ENCODE assay signal across 10 cellular contexts in the genomic region with DNA sequence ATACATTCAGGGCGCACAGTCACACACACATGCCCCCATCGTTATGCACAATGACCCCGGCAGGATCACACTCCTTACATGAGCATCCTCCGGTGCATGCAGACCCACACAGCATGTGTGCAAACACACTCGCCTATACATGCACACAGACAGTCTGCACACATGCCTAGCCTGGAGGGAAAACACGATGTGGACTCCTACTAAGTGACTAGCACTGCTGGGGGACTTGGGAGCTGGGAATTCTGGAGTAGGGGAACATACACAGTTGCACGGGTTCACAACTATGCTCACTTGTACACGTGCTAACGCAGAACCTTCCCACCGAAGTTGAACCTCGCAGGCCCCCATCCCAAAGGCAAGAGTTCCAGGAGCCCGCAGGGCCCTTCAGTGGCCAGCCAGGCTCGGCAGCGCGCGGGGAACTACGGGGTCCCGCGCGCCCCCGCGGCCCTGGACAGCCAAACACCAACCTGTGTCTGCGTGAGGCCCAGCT. TPM values are rescaled to one million over a fixed set of nuclear protein-coding genes. Genes with fewer than 3 reads are reported as not detected.
DNase-seq lines count a peak whose midpoint lies in the region; ATAC-seq and TF ChIP-seq lines count a peak whose summit lies in the region.
"Had no signal": no experiment of that assay in that cellular context is flagged by ENCODE, and none has a peak within 500 bp of the region (broad histone marks: within the 10 kb centered on the region; RNA-seq: fewer than 3 reads in every experiment).

No MANE protein-coding gene starts in this region.

- peak overlapping the region; percentile 68 for H2AFZ ChIP-seq in osteoblast (ENCODE audit: low read length)

- peaks cover 21% of the 10 kb centered on the region for H3K79me2 ChIP-seq in osteoblast (ENCODE audit: insufficient read depth, low read length)

- ATAC-seq in HG02938 (IDR thresholded peaks at IDR 0.05; ENCODE audit: unreplicated experiment): no peak
- ATAC-seq in HG02610 (IDR thresholded peaks at IDR 0.05; ENCODE audit: unreplicated experiment): no peak
- ATAC-seq: sciatic nerve had no signal

- peaks cover 52 to 73% (median 62%) of the 10 kb centered on the region in 10 experiments for H3K4me1 ChIP-seq in BLaER1 treated with 17β-estradiol and CSF1 and Interleukin-3, amounts not matched to agents 10 nM and 100 nM
- H3K4me1 ChIP-seq in esophagus squamous epithelium (peaks cover 37 to 57% (median 39%) of the 10 kb centered on the region in 3 donors), osteoblast (ENCODE audit: insufficient read depth, low read length) (peaks cover 37% of the 10 kb centered on the region), thyroid gland (peaks cover 30 to 53% of the 10 kb centered on the region in 2 donors)

- H4K20me1 ChIP-seq in BLaER1 treated with 17β-estradiol and CSF1 and Interleukin-3, amounts not matched to agents 10 nM and 100 nM: peaks cover 0 to 47% (median 29%) of the 10 kb centered on the region in 11 experiments; a peak in 15 of 22 replicates
- H4K20me1 ChIP-seq in osteoblast (ENCODE audit: insufficient read depth, low read length): peaks cover 12% of the 10 kb centered on the region

- WGBS in esophagus squamous epithelium, 2 donors: 36 to 46% methylated on average over 5 to 8 of the region's 23 CpGs
- 24 to 27% methylated on average over 10 to 20 of the region's 23 CpGs for WGBS in thyroid gland, 2 donors

- H3K36me3 ChIP-seq in BLaER1 treated with 17β-estradiol and CSF1 and Interleukin-3, amounts not matched to agents 10 nM and 100 nM: no peaks in the 10 kb centered on the region
- H3K36me3 ChIP-seq in esophagus squamous epithelium (no peaks in the 10 kb centered on the region), osteoblast (ENCODE audit: insufficient read depth, low read length) (peaks cover 6% of the 10 kb centered on the region), thyroid gland (no peaks in the 10 kb centered on the region)

- DNase-seq in NCI-H69 (lab: John Stamatoyannopoulos, UW): peak; percentile 65
- no peak for DNase-seq in esophagus squamous epithelium (lab: John Stamatoyannopoulos, UW)
- DNase-seq in osteoblast (ENCODE audit: insufficient read length, low spot score, missing footprints): peak; percentile 64
- no peak for DNase-seq in thyroid gland
- no peak for DNase-seq in NCI-H2107 treated with DMSO at 0.1 percent for 48 hours (lab: John Stamatoyannopoulos, UW; ENCODE audit: unreplicated experiment)
- DNase-seq: MV-4-11 had no signal

- intact Hi-C loops in esophagus squamous epithelium (cut with DNase I): loop anchor here (10.0 kb wide), 1 partner anchor 418 kb away; a partner anchor contains a TSS
- intact Hi-C loops in thyroid gland (cut with DNase I): loop anchor here (10.0 kb wide), 1 partner anchor 298 kb away; no protein-coding TSS in a partner anchor

- peak overlapping the region; percentile 82 to 98 (median 89) for H3K4me2 ChIP-seq in BLaER1 treated with 17β-estradiol and CSF1 and Interleukin-3, amounts not matched to agents 10 nM and 100 nM
- peak overlapping the region; percentile 92 for H3K4me2 ChIP-seq in osteoblast (ENCODE audit: insufficient read depth, low read length)

- peaks cover 70 to 98% (median 87%) of the 10 kb centered on the region in 11 experiments for H3K27me3 ChIP-seq in BLaER1 treated with 17β-estradiol and CSF1 and Interleukin-3, amounts not matched to agents 10 nM and 100 nM
- peaks cover 0 to 98% (median 9%) of the 10 kb centered on the region in 4 donors for H3K27me3 ChIP-seq in esophagus squamous epithelium
- H3K27me3 ChIP-seq in osteoblast (ENCODE audit: insufficient read depth, low read length): peaks cover 3% of the 10 kb centered on the region
- no peaks in the 10 kb centered on the region for H3K27me3 ChIP-seq in thyroid gland

- peak overlapping the region in 6 of 11 experiments; percentile 47 to 62 (median 54); a peak in 8 of 22 replicates for H3K9ac ChIP-seq in BLaER1 treated with 17β-estradiol and CSF1 and Interleukin-3, amounts not matched to agents 10 nM and 100 nM

- TF ChIP-seq POLR2A in esophagus squamous epithelium (IDR thresholded peaks at IDR 0.05): no peak
- no peak for TF ChIP-seq POLR2A in thyroid gland (IDR thresholded peaks at IDR 0.05)

- TF ChIP-seq CTCF in esophagus squamous epithelium (IDR thresholded peaks at IDR 0.05) (no peak), osteoblast (IDR thresholded peaks at IDR 0.05; ENCODE audit: extremely low read depth, low read depth, low read length) (no peak), thyroid gland (IDR thresholded peaks at IDR 0.05) (no peak)

- no peak overlapping the region for H3K27ac ChIP-seq in BLaER1 treated with 17β-estradiol and CSF1 and Interleukin-3, amounts not matched to agents 10 nM and 100 nM
- H3K27ac ChIP-seq in esophagus squamous epithelium: peak overlapping the region in 1 of 4 donors; percentile 16
- H3K27ac ChIP-seq in osteoblast (ENCODE audit: low read depth, low read length): no peak overlapping the region
- peak overlapping the region in 1 of 3 donors; percentile 20 for H3K27ac ChIP-seq in thyroid gland

- H3K4me3 ChIP-seq in BLaER1 treated with 17β-estradiol and CSF1 and Interleukin-3, amounts not matched to agents 10 nM and 100 nM: peak overlapping the region; percentile 48 to 71 (median 57)
- peak overlapping the region; percentile 33 to 79 (median 52) for H3K4me3 ChIP-seq in esophagus squamous epithelium
- peak overlapping the region; percentile 86 for H3K4me3 ChIP-seq in osteoblast (ENCODE audit: insufficient read depth, low read length)
- H3K4me3 ChIP-seq in thyroid gland (replicated peaks in 1 of 3): peak overlapping the region in 1 of 3 donors; percentile 46

- no peaks in the 10 kb centered on the region for H3K9me3 ChIP-seq in BLaER1 treated with 17β-estradiol and CSF1 and Interleukin-3, amounts not matched to agents 10 nM and 100 nM (replicated peaks in 1 of 11)
- H3K9me3 ChIP-seq in esophagus squamous epithelium (no peaks in the 10 kb centered on the region), osteoblast (ENCODE audit: low read depth, low read length) (no peaks in the 10 kb centered on the region), thyroid gland (no peaks in the 10 kb centered on the region)

RNA-seq across cellular contexts. Expression of a gene that starts 2.0 kb away (rescaled TPM):
- total RNA-seq in esophagus squamous epithelium (1 to 10 TPM in 3 of 4 donors, under 1 TPM in 1; 0.76 to 2.0 (median 1.4) TPM), osteoblast (0.59 and 1.1 TPM in 2 replicates), thyroid gland (1 to 10 TPM; 1.8 to 2.4 (median 2.1) TPM)

RNA-seq across cellular contexts. Expression of a gene that starts 24.0 kb away (rescaled TPM):
- total RNA-seq in esophagus squamous epithelium: under 1 TPM in 2 of 4 donors, not detected in 2; 0.13 to 0.67 TPM
- under 0.01 TPM in 1 of 2 replicates, not detected in the other for total RNA-seq in osteoblast
- total RNA-seq in thyroid gland: 1 to 10 TPM in 1 of 4 donors, under 1 TPM in 1, not detected in 2; 0.56 to 1.2 TPM
- total RNA-seq: sciatic nerve had no signal

Comparison
In these comparisons a context has a peak if more than half of its experiments do, and no peak if none do; other contexts are left out.
1. DNase-seq: peak in NCI-H69 (single experiment) and osteoblast (single experiment); none in esophagus squamous epithelium (single experiment), thyroid gland (0 of 2) and NCI-H2107 treated with DMSO at 0.1 percent for 48 hours (single experiment).